ENCODE assay signal across 10 cellular contexts in the genomic region with DNA sequence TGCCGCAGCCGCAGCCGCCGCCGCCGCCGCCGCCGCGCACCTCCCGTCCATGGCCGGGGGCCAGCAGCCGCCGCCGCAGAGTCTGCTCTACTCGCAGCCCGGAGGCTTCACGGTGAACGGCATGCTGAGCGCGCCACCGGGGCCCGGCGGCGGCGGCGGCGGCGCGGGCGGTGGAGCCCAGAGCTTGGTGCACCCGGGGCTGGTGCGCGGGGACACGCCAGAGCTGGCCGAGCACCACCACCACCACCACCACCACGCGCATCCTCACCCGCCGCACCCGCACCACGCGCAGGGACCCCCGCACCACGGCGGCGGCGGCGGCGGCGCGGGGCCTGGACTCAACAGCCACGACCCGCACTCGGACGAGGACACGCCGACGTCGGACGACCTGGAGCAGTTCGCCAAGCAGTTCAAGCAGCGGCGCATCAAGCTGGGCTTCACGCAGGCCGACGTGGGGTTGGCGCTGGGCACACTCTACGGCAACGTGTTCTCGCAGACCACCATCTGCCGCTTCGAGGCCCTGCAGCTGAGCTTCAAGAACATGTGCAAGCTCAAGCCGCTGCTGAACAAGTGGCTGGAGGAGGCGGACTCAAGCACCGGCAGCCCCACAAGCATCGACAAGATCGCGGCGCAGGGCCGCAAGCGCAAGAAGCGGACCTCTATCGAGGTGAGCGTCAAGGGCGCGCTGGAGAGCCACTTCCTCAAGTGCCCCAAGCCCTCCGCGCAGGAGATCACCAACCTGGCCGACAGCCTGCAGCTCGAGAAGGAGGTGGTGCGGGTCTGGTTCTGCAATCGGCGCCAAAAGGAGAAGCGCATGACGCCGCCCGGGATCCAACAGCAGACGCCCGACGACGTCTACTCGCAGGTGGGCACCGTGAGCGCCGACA. TPM values are rescaled to one million over a fixed set of nuclear protein-coding genes. Genes with fewer than 3 reads are reported as not detected.
DNase-seq lines count a peak whose midpoint lies in the region; ATAC-seq and TF ChIP-seq lines count a peak whose summit lies in the region.
"Had no signal": no experiment of that assay in that cellular context is flagged by ENCODE, and none has a peak within 500 bp of the region (broad histone marks: within the 10 kb centered on the region; RNA-seq: fewer than 3 reads in every experiment).

No MANE protein-coding gene starts in this region.

- DNase-seq in NCI-H82 (lab: John Stamatoyannopoulos, UW) (peak; percentile 14), NCI-H82 treated with DMSO at 0.1 percent for 48 hours (lab: John Stamatoyannopoulos, UW; ENCODE audit: unreplicated experiment) (no peak), Peyer's patch (no peak), epithelial cell of proximal tubule (ENCODE audit: low read depth) (no peak), middle frontal gyrus (ENCODE audit: extremely low spot score, low spot score) (no peak), NCI-H2227 (lab: John Stamatoyannopoulos, UW; ENCODE audit: unreplicated experiment) (no peak)
- DNase-seq: NCI-H226 had no signal

- peak overlapping the region; percentile 33 for H3K4me2 ChIP-seq in skeletal muscle satellite cell (ENCODE audit: low read length)

- H3K27ac ChIP-seq in Peyer's patch = no peak overlapping the region

- H3K9ac ChIP-seq in skeletal muscle satellite cell (ENCODE audit: low read depth, low read length) = no peak overlapping the region

- no peak for TF ChIP-seq POLR2A in Peyer's patch (IDR thresholded peaks at IDR 0.05)

- no peaks in the 10 kb centered on the region for H3K9me3 ChIP-seq in Peyer's patch
- no peaks in the 10 kb centered on the region for H3K9me3 ChIP-seq in skeletal muscle satellite cell (replicated peaks; ENCODE audit: low read length)

- H3K27me3 ChIP-seq in Peyer's patch (peaks cover 0 to 52% of the 10 kb centered on the region in 2 donors), skeletal muscle satellite cell (ENCODE audit: control insufficient read depth, insufficient read depth, low read length) (peaks cover 77% of the 10 kb centered on the region)

- TF ChIP-seq CTCF in Peyer's patch (IDR thresholded peaks at IDR 0.05) = no peak
- no peak for TF ChIP-seq CTCF in epithelial cell of proximal tubule (conservative IDR thresholded peaks at IDR 0.05; ENCODE audit: low read depth, low read length)

- H3K4me1 ChIP-seq in Peyer's patch = peaks cover 0 to 43% (median 5%) of the 10 kb centered on the region in 4 donors
- H3K4me1 ChIP-seq in skeletal muscle satellite cell (ENCODE audit: control insufficient read depth, insufficient read depth, low read length) = no peaks in the 10 kb centered on the region

- H3K36me3 ChIP-seq in Peyer's patch = no peaks in the 10 kb centered on the region
- no peaks in the 10 kb centered on the region for H3K36me3 ChIP-seq in skeletal muscle satellite cell (ENCODE audit: insufficient read depth, low read length)

- peak overlapping the region in 3 of 4 donors; percentile 19 to 38 (median 20) for H3K4me3 ChIP-seq in Peyer's patch
- peak overlapping the region; percentile 72 for H3K4me3 ChIP-seq in epithelial cell of proximal tubule (ENCODE audit: low read depth, low read length)
- H3K4me3 ChIP-seq in skeletal muscle satellite cell (ENCODE audit: low read length) = no peak overlapping the region

- ATAC-seq in GM21423 (IDR thresholded peaks at IDR 0.05; ENCODE audit: unreplicated experiment) = no peak

RNA-seq across cellular contexts. Expression of a gene that starts 2.4 kb away (rescaled TPM):
- total RNA-seq in Peyer's patch (under 1 TPM in 2 of 4 donors, not detected in 2; 0.18 to 0.40 TPM), epithelial cell of proximal tubule (22.1 and 34.0 TPM in 2 replicates)
- 0.44 and 1.3 TPM in 2 replicates for total RNA-seq in skeletal muscle satellite cell (2012; rRNA removed)
- total RNA-seq: dermis microvascular lymphatic vessel endothelial cell had no signal

Comparison
In these comparisons a context has a peak if more than half of its experiments do, and no peak if none do; other contexts are left out.
1. RNA of a gene that starts 2.4 kb away (total RNA-seq): 22.1 to 34.0 TPM in epithelial cell of proximal tubule; 0.18 to 0.40 TPM in Peyer's patch; every median in the first group is over 10 times any median in the second.